Comparison of ENCODE assay signal across 19 cellular contexts in genomic region chr17:633133-633532, GRCh38.
DNase-seq lines count a peak whose midpoint lies in the region; ATAC-seq, FAIRE-seq and TF ChIP-seq lines count a peak whose summit lies in the region.
"Had no signal": no experiment of that assay in that cellular context is flagged by ENCODE, and none has a peak within 500 bp of the region (broad histone marks: within the 10 kb centered on the region; RNA-seq: fewer than 3 reads in every experiment).

No MANE protein-coding gene starts in this region.

- H3K4me3 ChIP-seq in endodermal cell (ENCODE audit: low read length) (no peak overlapping the region), muscle layer of colon (ENCODE audit: low read depth in 1 of 2, low read length in 2 of 2) (no peak overlapping the region), stomach (no peak overlapping the region)
- H3K4me3 ChIP-seq in CD4-positive, alpha-beta memory T cell (ENCODE audit: low read length in 2 of 2): no peak overlapping the region

- H3K4me1 Mint-ChIP-seq in endodermal cell: peaks cover 10% of the 10 kb centered on the region
- peaks cover 0 to 4% (median 0%) of the 10 kb centered on the region in 4 donors for H3K4me1 Mint-ChIP-seq in CD4-positive, alpha-beta memory T cell

- ATAC-seq in GM21786 (IDR thresholded peaks at IDR 0.05; ENCODE audit: unreplicated experiment): no peak
- ATAC-seq: esophagus mucosa, HCT116 had no signal

- no peak for FAIRE-seq in GM19239 (lab: Jason Lieb, UNC)
- FAIRE-seq: D721Med, kidney had no signal

- WGBS in endodermal cell (ENCODE audit: insufficient coverage in 1 of 2, insufficient read length in 1 of 2), 2 experiments: 73 to 91% methylated on average over 8 to 15 of the region's 15 CpGs
- WGBS in stomach, 5 donors: 88 to 97% (median 93%) methylated on average over 15 of the region's 15 CpGs

- peaks cover 21% of the 10 kb centered on the region for H3K9me3 Mint-ChIP-seq in endodermal cell
- H3K9me3 Mint-ChIP-seq in CD4-positive, alpha-beta memory T cell: peaks cover 0 to 3% (median 0%) of the 10 kb centered on the region in 8 donors

- TF ChIP-seq CTCF in endodermal cell (conservative IDR thresholded peaks at IDR 0.05) (no peak), stomach (IDR thresholded peaks at IDR 0.05) (no peak)

- H3K4me1 ChIP-seq in endodermal cell (ENCODE audit: control insufficient read depth, insufficient read depth, low read length) (peaks cover 7% of the 10 kb centered on the region), muscle layer of colon (ENCODE audit: insufficient read depth, low read length) (peaks cover 20% of the 10 kb centered on the region), stomach (peaks cover 0 to 14% (median 7%) of the 10 kb centered on the region in 4 donors)
- no peaks in the 10 kb centered on the region for H3K4me1 ChIP-seq in CD4-positive, alpha-beta memory T cell (ENCODE audit: insufficient read depth, low read length)

- H3K36me3 Mint-ChIP-seq in endodermal cell (ENCODE audit: low read depth): peaks cover 24% of the 10 kb centered on the region
- H3K36me3 Mint-ChIP-seq in CD4-positive, alpha-beta memory T cell: peaks cover 30% of the 10 kb centered on the region in 2 donors

- CTCF ChIA-PET in CD4-positive, alpha-beta memory T cell (lab: Charles Lee; ENCODE audit: partially characterized antibody): no interaction called here

- H3K27ac ChIP-seq in endodermal cell (ENCODE audit: low read depth, low read length) (peak overlapping the region; percentile 88), muscle layer of colon (ENCODE audit: low read depth, low read length) (peak overlapping the region; percentile 76), stomach (peak overlapping the region in 4 of 5 donors; percentile 21 to 77 (median 62))
- H3K27ac ChIP-seq in CD4-positive, alpha-beta memory T cell (ENCODE audit: low read depth, low read length): no peak overlapping the region

- intact Hi-C loops in stomach (cut with DNase I; ENCODE audit: low total_unique reads): no loop called here
- intact Hi-C loops in CD4-positive, alpha-beta memory T cell (cut with micrococcal nuclease): no loop called here

- DNase-seq in ELF-1 (ENCODE audit: low read depth, low spot score) (peak; percentile 18), endodermal cell (no peak), stomach (no peak), DMS53 treated with DMSO at 0.1 percent for 48 hours (lab: John Stamatoyannopoulos, UW; ENCODE audit: unreplicated experiment) (no peak), GM19239 (ENCODE audit: insufficient read length, low spot score) (no peak)
- DNase-seq in CD4-positive, alpha-beta memory T cell: no peak
- DNase-seq: activated CD4-positive, CD25-positive, alpha-beta regulatory T cell treated with anti-CD3 and anti-CD28 coated beads, Interleukin-2, amount 50 U/mL, for 72 hours; activated gamma-delta T cell treated with Interleukin-2 at 50 U/mL for 16 hours; AML-193; kidney; MM.1S; NCI-H187 treated with DMSO at 0.1 percent for 48 hours; stimulated activated naive CD4-positive, alpha-beta T cell; T-helper 9 cell had no signal

- POLR2A ChIA-PET in CD4-positive, alpha-beta memory T cell (lab: Charles Lee; ENCODE audit: partially characterized antibody): no interaction called here

- TF ChIP-seq EP300 in stomach (IDR thresholded peaks at IDR 0.05): no peak

- H3K4me3 Mint-ChIP-seq in endodermal cell: no peak overlapping the region
- H3K4me3 Mint-ChIP-seq in CD4-positive, alpha-beta memory T cell: no peak overlapping the region

- H3K36me3 ChIP-seq in endodermal cell (ENCODE audit: control insufficient read depth, insufficient read depth, low read length): peaks cover 24% of the 10 kb centered on the region
- H3K36me3 ChIP-seq in muscle layer of colon (ENCODE audit: insufficient read depth, low read length): peaks cover 7% of the 10 kb centered on the region
- H3K36me3 ChIP-seq in stomach: peaks cover 6 to 43% (median 35%) of the 10 kb centered on the region in 4 donors
- H3K36me3 ChIP-seq in CD4-positive, alpha-beta memory T cell (ENCODE audit: insufficient read depth, low read length): peaks cover 12% of the 10 kb centered on the region

- H3K27me3 ChIP-seq in endodermal cell (ENCODE audit: control insufficient read depth, insufficient read depth, low read length, poor library complexity, severe bottlenecking) (no peaks in the 10 kb centered on the region), muscle layer of colon (ENCODE audit: control insufficient read depth in 1 of 2, insufficient read depth in 2 of 2, low read length in 2 of 2) (no peaks in the 10 kb centered on the region), stomach (no peaks in the 10 kb centered on the region)
- no peaks in the 10 kb centered on the region for H3K27me3 ChIP-seq in CD4-positive, alpha-beta memory T cell (ENCODE audit: insufficient read depth, low read length)

- no peak overlapping the region for H3K27ac Mint-ChIP-seq in endodermal cell
- no peak overlapping the region for H3K27ac Mint-ChIP-seq in CD4-positive, alpha-beta memory T cell

- H3K9me3 ChIP-seq in endodermal cell (ENCODE audit: control insufficient read depth, low read length) (no peaks in the 10 kb centered on the region), muscle layer of colon (ENCODE audit: low read length) (no peaks in the 10 kb centered on the region), stomach (no peaks in the 10 kb centered on the region)
- H3K9me3 ChIP-seq in CD4-positive, alpha-beta memory T cell (ENCODE audit: control insufficient read depth in 1 of 2, low read length in 2 of 2): no peaks in the 10 kb centered on the region

- TF ChIP-seq POLR2A in stomach (IDR thresholded peaks at IDR 0.05): no peak

- H3K27me3 Mint-ChIP-seq in endodermal cell (ENCODE audit: insufficient read depth): no peaks in the 10 kb centered on the region
- H3K27me3 Mint-ChIP-seq in CD4-positive, alpha-beta memory T cell: no peaks in the 10 kb centered on the region

- H3K9ac ChIP-seq in endodermal cell (ENCODE audit: extremely low read depth, low read length, poor library complexity, severe bottlenecking): no peak overlapping the region
- H3K9ac ChIP-seq in muscle layer of colon (ENCODE audit: low read length): no peak overlapping the region
